1 cellular context compared by ENCODE assay signal in the genomic region with DNA sequence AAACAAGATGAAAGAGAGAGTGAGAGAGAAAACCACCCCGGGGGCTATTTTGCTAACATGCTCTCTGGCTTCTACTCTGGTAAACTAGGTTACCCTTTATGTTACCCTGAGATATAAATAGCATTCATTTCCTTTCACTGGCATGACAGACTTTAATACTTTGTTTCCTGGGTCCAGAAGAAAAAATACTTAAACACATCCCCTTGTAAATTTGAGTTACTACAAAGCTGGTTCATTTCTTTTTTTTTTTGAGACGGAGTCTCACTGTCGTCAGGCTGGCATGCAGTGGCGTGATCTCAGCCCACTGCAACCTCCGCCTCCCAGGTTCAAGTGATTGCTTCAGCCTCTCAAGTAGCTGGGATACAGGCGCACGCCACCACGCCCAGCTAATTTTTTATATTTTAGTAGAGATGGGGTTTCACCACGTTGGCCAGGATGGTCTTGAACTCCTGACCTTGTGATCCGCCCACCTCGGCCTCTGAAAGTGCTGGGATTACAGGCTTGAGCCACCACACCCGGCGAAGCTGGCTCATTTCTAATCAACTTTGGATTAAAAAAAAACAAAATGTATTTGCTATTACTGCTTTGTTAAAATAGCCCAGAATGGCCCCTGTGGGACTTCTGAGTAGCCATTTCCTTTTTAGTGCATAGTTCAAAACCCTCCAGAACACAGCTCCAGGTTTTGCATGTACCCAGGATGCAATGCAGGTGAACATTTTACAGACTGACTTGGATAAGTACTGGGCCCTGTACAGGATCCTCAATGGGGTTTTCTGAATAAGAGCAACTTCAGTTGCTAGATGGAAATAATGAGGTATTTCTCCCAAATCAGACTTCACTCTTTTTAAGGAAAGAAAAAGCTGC.
TF ChIP-seq lines count a peak whose summit lies in the region.

No MANE protein-coding gene starts in this region.

TF ChIP-seq in HEK293, 187 proteins besides CTCF, POLR2A, EP300 and RAD21 (continued from another document):
- TF ChIP-seq, protein P1, sequence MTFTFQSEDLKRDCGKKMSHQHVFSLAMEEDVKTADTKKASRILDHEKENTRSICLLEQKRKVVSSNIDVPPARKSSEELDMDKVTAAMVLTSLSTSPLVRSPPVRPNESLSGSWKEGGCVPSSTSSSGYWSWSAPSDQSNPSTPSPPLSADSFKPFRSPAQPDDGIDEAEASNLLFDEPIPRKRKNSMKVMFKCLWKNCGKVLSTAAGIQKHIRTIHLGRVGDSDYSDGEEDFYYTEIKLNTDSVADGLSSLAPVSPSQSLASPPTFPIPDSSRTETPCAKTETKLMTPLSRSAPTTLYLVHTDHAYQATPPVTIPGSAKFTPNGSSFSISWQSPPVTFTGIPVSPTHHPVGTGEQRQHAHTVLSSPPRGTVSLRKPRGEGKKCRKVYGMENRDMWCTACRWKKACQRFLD (tag by site-specific recombination; IDR thresholded peaks at IDR 0.05): no peak
- TF ChIP-seq, protein P2, sequence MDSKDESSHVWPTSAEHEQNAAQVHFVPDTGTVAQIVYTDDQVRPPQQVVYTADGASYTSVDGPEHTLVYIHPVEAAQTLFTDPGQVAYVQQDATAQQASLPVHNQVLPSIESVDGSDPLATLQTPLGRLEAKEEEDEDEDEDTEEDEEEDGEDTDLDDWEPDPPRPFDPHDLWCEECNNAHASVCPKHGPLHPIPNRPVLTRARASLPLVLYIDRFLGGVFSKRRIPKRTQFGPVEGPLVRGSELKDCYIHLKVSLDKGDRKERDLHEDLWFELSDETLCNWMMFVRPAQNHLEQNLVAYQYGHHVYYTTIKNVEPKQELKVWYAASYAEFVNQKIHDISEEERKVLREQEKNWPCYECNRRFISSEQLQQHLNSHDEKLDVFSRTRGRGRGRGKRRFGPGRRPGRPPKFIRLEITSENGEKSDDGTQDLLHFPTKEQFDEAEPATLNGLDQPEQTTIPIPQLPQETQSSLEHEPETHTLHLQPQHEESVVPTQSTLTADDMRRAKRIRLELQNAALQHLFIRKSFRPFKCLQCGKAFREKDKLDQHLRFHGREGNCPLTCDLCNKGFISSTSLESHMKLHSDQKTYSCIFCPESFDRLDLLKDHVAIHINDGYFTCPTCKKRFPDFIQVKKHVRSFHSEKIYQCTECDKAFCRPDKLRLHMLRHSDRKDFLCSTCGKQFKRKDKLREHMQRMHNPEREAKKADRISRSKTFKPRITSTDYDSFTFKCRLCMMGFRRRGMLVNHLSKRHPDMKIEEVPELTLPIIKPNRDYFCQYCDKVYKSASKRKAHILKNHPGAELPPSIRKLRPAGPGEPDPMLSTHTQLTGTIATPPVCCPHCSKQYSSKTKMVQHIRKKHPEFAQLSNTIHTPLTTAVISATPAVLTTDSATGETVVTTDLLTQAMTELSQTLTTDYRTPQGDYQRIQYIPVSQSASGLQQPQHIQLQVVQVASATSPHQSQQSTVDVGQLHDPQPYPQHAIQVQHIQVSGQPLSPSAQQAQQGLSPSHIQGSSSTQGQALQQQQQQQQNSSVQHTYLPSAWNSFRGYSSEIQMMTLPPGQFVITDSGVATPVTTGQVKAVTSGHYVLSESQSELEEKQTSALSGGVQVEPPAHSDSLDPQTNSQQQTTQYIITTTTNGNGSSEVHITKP (tag by site-specific recombination; IDR thresholded peaks at IDR 0.05): no peak
- TF ChIP-seq ZFP3 (tag by site-specific recombination; IDR thresholded peaks at IDR 0.05; ENCODE audit: low read depth) (no peak), ZNF157 (tag by site-specific recombination; IDR thresholded peaks at IDR 0.05) (no peak), MZF1 (tag by site-specific recombination; IDR thresholded peaks at IDR 0.05; ENCODE audit: borderline replicate concordance) (no peak)
- TF ChIP-seq, protein P3, sequence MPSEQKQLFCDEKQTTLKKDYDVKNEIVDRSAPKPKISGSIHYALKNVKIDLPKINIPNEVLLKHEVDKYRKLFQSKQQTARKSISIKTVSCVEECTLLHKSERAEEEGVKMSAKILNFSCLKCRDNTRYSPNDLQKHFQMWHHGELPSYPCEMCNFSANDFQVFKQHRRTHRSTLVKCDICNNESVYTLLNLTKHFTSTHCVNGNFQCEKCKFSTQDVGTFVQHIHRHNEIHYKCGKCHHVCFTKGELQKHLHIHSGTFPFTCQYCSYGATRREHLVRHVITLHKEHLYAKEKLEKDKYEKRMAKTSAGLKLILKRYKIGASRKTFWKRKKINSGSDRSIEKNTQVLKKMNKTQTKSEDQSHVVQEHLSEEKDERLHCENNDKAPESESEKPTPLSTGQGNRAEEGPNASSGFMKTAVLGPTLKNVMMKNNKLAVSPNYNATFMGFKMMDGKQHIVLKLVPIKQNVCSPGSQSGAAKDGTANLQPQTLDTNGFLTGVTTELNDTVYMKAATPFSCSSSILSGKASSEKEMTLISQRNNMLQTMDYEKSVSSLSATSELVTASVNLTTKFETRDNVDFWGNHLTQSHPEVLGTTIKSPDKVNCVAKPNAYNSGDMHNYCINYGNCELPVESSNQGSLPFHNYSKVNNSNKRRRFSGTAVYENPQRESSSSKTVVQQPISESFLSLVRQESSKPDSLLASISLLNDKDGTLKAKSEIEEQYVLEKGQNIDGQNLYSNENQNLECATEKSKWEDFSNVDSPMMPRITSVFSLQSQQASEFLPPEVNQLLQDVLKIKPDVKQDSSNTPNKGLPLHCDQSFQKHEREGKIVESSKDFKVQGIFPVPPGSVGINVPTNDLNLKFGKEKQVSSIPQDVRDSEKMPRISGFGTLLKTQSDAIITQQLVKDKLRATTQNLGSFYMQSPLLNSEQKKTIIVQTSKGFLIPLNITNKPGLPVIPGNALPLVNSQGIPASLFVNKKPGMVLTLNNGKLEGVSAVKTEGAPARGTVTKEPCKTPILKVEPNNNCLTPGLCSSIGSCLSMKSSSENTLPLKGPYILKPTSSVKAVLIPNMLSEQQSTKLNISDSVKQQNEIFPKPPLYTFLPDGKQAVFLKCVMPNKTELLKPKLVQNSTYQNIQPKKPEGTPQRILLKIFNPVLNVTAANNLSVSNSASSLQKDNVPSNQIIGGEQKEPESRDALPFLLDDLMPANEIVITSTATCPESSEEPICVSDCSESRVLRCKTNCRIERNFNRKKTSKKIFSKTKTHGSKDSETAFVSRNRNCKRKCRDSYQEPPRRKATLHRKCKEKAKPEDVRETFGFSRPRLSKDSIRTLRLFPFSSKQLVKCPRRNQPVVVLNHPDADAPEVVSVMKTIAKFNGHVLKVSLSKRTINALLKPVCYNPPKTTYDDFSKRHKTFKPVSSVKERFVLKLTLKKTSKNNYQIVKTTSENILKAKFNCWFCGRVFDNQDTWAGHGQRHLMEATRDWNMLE (tag by site-specific recombination; conservative IDR thresholded peaks at IDR 0.05; ENCODE audit: low read depth): no peak
- TF ChIP-seq, protein P4, sequence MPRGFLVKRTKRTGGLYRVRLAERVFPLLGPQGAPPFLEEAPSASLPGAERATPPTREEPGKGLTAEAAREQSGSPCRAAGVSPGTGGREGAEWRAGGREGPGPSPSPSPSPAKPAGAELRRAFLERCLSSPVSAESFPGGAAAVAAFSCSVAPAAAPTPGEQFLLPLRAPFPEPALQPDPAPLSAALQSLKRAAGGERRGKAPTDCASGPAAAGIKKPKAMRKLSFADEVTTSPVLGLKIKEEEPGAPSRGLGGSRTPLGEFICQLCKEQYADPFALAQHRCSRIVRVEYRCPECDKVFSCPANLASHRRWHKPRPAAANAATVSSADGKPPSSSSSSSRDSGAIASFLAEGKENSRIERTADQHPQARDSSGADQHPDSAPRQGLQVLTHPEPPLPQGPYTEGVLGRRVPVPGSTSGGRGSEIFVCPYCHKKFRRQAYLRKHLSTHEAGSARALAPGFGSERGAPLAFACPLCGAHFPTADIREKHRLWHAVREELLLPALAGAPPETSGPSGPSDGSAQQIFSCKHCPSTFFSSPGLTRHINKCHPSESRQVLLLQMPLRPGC (tag by site-specific recombination; IDR thresholded peaks at IDR 0.05): no peak
